In the genomic region with DNA sequence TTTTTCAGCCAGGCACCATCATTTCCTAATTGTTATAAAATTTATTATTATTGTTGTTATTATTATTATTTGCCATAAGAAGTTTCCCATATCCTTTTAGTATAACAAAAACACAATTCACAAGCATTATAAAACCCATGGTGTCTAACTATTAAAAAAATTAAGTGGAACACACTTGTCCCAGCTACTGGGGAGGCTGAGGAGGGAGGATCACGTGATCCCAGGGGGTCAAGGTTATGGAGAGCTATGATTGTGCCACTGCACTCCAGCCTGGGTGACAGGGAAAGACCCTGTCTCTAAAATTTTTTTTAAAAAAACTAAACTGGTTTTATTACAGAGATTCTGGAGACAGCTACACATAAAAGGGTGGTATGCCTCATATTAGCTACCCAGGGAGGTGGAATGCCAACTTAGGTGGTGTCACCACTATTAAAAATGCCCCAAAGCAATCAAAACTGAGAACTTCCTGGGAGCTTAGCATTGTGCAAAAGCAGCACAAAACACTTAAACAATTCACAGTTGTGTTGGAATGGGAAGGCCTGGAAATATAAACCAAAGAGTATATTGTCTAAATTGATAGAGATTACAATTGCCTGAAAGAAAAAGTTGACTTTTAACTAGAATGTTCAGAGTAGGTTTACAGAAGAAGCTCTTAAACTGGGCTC, we compare ENCODE assay signal across 1 cellular context.
TF ChIP-seq lines count a peak whose summit lies in the region.

No MANE protein-coding gene starts in this region.

TF ChIP-seq in GM23338, 12 proteins besides CTCF, POLR2A, EP300 and RAD21 (continued from another document):
- TF ChIP-seq, protein P1, sequence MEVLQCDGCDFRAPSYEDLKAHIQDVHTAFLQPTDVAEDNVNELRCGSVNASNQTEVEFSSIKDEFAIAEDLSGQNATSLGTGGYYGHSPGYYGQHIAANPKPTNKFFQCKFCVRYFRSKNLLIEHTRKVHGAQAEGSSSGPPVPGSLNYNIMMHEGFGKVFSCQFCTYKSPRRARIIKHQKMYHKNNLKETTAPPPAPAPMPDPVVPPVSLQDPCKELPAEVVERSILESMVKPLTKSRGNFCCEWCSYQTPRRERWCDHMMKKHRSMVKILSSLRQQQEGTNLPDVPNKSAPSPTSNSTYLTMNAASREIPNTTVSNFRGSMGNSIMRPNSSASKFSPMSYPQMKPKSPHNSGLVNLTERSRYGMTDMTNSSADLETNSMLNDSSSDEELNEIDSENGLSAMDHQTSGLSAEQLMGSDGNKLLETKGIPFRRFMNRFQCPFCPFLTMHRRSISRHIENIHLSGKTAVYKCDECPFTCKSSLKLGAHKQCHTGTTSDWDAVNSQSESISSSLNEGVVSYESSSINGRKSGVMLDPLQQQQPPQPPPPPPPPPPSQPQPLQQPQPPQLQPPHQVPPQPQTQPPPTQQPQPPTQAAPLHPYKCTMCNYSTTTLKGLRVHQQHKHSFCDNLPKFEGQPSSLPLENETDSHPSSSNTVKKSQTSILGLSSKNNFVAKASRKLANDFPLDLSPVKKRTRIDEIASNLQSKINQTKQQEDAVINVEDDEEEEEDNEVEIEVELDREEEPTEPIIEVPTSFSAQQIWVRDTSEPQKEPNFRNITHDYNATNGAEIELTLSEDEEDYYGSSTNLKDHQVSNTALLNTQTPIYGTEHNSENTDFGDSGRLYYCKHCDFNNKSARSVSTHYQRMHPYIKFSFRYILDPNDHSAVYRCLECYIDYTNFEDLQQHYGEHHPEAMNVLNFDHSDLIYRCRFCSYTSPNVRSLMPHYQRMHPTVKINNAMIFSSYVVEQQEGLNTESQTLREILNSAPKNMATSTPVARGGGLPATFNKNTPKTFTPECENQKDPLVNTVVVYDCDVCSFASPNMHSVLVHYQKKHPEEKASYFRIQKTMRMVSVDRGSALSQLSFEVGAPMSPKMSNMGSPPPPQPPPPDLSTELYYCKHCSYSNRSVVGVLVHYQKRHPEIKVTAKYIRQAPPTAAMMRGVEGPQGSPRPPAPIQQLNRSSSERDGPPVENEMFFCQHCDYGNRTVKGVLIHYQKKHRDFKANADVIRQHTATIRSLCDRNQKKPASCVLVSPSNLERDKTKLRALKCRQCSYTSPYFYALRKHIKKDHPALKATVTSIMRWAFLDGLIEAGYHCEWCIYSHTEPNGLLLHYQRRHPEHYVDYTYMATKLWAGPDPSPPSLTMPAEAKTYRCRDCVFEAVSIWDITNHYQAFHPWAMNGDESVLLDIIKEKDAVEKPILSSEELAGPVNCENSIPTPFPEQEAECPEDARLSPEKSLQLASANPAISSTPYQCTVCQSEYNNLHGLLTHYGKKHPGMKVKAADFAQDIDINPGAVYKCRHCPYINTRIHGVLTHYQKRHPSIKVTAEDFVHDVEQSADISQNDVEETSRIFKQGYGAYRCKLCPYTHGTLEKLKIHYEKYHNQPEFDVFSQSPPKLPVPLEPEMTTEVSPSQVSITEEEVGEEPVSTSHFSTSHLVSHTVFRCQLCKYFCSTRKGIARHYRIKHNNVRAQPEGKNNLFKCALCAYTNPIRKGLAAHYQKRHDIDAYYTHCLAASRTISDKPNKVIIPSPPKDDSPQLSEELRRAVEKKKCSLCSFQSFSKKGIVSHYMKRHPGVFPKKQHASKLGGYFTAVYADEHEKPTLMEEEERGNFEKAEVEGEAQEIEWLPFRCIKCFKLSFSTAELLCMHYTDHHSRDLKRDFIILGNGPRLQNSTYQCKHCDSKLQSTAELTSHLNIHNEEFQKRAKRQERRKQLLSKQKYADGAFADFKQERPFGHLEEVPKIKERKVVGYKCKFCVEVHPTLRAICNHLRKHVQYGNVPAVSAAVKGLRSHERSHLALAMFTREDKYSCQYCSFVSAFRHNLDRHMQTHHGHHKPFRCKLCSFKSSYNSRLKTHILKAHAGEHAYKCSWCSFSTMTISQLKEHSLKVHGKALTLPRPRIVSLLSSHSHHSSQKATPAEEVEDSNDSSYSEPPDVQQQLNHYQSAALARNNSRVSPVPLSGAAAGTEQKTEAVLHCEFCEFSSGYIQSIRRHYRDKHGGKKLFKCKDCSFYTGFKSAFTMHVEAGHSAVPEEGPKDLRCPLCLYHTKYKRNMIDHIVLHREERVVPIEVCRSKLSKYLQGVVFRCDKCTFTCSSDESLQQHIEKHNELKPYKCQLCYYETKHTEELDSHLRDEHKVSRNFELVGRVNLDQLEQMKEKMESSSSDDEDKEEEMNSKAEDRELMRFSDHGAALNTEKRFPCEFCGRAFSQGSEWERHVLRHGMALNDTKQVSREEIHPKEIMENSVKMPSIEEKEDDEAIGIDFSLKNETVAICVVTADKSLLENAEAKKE (CRISPR knock-in tag; IDR thresholded peaks at IDR 0.05) = no peak
- TF ChIP-seq STAT1 (IDR thresholded peaks at IDR 0.05; ENCODE audit: unreplicated experiment) = no peak
- no peak for TF ChIP-seq POLR2AphosphoS5 (IDR thresholded peaks at IDR 0.05; ENCODE audit: low read depth)
- TF ChIP-seq ZNF331 (CRISPR knock-in tag; IDR thresholded peaks at IDR 0.05; ENCODE audit: low read depth) = no peak
- TF ChIP-seq JUNB (IDR thresholded peaks at IDR 0.05; ENCODE audit: unreplicated experiment) = no peak
- no peak for TF ChIP-seq NANOG (IDR thresholded peaks at IDR 0.05; ENCODE audit: borderline replicate concordance)
- TF ChIP-seq EZH2phosphoT487 (IDR thresholded peaks at IDR 0.05; ENCODE audit: unreplicated experiment) = no peak
- TF ChIP-seq EZH2 (IDR thresholded peaks at IDR 0.05; ENCODE audit: low read depth, unreplicated experiment) = no peak
- TF ChIP-seq, protein P2, sequence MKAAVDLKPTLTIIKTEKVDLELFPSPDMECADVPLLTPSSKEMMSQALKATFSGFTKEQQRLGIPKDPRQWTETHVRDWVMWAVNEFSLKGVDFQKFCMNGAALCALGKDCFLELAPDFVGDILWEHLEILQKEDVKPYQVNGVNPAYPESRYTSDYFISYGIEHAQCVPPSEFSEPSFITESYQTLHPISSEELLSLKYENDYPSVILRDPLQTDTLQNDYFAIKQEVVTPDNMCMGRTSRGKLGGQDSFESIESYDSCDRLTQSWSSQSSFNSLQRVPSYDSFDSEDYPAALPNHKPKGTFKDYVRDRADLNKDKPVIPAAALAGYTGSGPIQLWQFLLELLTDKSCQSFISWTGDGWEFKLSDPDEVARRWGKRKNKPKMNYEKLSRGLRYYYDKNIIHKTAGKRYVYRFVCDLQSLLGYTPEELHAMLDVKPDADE (IDR thresholded peaks at IDR 0.05) = no peak
